Comparison of ENCODE assay signal across 2 cellular contexts in the genomic region with DNA sequence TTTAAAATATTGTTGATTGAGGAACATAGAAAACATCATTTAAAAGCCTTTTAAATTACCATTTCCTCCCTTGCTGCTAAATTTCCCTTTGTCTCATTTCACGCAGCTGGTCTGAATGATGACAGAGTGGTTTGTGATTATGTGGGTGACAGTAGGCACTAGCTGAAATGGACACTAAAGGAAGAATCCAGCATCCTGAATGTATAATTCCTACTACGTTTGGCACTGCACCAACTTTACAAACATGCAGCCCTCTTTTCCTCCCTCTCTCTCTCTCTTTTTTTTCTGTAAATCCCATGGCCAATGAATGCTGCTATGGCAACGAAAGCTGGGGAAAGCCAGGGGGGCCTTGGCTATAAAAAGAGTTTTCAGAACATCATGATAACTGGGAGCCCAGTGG.
TF ChIP-seq lines count a peak whose summit lies in the region.

No MANE protein-coding gene starts in this region.

TF ChIP-seq in GM23338, 12 proteins besides CTCF, POLR2A, EP300 and RAD21 (continued from another document):
- TF ChIP-seq, protein P1, sequence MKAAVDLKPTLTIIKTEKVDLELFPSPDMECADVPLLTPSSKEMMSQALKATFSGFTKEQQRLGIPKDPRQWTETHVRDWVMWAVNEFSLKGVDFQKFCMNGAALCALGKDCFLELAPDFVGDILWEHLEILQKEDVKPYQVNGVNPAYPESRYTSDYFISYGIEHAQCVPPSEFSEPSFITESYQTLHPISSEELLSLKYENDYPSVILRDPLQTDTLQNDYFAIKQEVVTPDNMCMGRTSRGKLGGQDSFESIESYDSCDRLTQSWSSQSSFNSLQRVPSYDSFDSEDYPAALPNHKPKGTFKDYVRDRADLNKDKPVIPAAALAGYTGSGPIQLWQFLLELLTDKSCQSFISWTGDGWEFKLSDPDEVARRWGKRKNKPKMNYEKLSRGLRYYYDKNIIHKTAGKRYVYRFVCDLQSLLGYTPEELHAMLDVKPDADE (IDR thresholded peaks at IDR 0.05), result no peak
- TF ChIP-seq POLR2AphosphoS5 (IDR thresholded peaks at IDR 0.05; ENCODE audit: low read depth) (no peak), CREB1 (CRISPR knock-in tag; IDR thresholded peaks at IDR 0.05; ENCODE audit: low read depth) (no peak), EZH2phosphoT487 (IDR thresholded peaks at IDR 0.05; ENCODE audit: unreplicated experiment) (no peak), ZNF114 (CRISPR knock-in tag; IDR thresholded peaks at IDR 0.05) (no peak), STAT1 (IDR thresholded peaks at IDR 0.05; ENCODE audit: unreplicated experiment) (no peak)
- TF ChIP-seq, protein P2, sequence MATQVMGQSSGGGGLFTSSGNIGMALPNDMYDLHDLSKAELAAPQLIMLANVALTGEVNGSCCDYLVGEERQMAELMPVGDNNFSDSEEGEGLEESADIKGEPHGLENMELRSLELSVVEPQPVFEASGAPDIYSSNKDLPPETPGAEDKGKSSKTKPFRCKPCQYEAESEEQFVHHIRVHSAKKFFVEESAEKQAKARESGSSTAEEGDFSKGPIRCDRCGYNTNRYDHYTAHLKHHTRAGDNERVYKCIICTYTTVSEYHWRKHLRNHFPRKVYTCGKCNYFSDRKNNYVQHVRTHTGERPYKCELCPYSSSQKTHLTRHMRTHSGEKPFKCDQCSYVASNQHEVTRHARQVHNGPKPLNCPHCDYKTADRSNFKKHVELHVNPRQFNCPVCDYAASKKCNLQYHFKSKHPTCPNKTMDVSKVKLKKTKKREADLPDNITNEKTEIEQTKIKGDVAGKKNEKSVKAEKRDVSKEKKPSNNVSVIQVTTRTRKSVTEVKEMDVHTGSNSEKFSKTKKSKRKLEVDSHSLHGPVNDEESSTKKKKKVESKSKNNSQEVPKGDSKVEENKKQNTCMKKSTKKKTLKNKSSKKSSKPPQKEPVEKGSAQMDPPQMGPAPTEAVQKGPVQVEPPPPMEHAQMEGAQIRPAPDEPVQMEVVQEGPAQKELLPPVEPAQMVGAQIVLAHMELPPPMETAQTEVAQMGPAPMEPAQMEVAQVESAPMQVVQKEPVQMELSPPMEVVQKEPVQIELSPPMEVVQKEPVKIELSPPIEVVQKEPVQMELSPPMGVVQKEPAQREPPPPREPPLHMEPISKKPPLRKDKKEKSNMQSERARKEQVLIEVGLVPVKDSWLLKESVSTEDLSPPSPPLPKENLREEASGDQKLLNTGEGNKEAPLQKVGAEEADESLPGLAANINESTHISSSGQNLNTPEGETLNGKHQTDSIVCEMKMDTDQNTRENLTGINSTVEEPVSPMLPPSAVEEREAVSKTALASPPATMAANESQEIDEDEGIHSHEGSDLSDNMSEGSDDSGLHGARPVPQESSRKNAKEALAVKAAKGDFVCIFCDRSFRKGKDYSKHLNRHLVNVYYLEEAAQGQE (IDR thresholded peaks at IDR 0.05; ENCODE audit: unreplicated experiment), result no peak
- TF ChIP-seq, protein P3, sequence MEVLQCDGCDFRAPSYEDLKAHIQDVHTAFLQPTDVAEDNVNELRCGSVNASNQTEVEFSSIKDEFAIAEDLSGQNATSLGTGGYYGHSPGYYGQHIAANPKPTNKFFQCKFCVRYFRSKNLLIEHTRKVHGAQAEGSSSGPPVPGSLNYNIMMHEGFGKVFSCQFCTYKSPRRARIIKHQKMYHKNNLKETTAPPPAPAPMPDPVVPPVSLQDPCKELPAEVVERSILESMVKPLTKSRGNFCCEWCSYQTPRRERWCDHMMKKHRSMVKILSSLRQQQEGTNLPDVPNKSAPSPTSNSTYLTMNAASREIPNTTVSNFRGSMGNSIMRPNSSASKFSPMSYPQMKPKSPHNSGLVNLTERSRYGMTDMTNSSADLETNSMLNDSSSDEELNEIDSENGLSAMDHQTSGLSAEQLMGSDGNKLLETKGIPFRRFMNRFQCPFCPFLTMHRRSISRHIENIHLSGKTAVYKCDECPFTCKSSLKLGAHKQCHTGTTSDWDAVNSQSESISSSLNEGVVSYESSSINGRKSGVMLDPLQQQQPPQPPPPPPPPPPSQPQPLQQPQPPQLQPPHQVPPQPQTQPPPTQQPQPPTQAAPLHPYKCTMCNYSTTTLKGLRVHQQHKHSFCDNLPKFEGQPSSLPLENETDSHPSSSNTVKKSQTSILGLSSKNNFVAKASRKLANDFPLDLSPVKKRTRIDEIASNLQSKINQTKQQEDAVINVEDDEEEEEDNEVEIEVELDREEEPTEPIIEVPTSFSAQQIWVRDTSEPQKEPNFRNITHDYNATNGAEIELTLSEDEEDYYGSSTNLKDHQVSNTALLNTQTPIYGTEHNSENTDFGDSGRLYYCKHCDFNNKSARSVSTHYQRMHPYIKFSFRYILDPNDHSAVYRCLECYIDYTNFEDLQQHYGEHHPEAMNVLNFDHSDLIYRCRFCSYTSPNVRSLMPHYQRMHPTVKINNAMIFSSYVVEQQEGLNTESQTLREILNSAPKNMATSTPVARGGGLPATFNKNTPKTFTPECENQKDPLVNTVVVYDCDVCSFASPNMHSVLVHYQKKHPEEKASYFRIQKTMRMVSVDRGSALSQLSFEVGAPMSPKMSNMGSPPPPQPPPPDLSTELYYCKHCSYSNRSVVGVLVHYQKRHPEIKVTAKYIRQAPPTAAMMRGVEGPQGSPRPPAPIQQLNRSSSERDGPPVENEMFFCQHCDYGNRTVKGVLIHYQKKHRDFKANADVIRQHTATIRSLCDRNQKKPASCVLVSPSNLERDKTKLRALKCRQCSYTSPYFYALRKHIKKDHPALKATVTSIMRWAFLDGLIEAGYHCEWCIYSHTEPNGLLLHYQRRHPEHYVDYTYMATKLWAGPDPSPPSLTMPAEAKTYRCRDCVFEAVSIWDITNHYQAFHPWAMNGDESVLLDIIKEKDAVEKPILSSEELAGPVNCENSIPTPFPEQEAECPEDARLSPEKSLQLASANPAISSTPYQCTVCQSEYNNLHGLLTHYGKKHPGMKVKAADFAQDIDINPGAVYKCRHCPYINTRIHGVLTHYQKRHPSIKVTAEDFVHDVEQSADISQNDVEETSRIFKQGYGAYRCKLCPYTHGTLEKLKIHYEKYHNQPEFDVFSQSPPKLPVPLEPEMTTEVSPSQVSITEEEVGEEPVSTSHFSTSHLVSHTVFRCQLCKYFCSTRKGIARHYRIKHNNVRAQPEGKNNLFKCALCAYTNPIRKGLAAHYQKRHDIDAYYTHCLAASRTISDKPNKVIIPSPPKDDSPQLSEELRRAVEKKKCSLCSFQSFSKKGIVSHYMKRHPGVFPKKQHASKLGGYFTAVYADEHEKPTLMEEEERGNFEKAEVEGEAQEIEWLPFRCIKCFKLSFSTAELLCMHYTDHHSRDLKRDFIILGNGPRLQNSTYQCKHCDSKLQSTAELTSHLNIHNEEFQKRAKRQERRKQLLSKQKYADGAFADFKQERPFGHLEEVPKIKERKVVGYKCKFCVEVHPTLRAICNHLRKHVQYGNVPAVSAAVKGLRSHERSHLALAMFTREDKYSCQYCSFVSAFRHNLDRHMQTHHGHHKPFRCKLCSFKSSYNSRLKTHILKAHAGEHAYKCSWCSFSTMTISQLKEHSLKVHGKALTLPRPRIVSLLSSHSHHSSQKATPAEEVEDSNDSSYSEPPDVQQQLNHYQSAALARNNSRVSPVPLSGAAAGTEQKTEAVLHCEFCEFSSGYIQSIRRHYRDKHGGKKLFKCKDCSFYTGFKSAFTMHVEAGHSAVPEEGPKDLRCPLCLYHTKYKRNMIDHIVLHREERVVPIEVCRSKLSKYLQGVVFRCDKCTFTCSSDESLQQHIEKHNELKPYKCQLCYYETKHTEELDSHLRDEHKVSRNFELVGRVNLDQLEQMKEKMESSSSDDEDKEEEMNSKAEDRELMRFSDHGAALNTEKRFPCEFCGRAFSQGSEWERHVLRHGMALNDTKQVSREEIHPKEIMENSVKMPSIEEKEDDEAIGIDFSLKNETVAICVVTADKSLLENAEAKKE (CRISPR knock-in tag; IDR thresholded peaks at IDR 0.05), result no peak

TF ChIP-seq in WTC11, 78 proteins besides CTCF, POLR2A, EP300 and RAD21 (continued from another document):
- TF ChIP-seq, protein P4, sequence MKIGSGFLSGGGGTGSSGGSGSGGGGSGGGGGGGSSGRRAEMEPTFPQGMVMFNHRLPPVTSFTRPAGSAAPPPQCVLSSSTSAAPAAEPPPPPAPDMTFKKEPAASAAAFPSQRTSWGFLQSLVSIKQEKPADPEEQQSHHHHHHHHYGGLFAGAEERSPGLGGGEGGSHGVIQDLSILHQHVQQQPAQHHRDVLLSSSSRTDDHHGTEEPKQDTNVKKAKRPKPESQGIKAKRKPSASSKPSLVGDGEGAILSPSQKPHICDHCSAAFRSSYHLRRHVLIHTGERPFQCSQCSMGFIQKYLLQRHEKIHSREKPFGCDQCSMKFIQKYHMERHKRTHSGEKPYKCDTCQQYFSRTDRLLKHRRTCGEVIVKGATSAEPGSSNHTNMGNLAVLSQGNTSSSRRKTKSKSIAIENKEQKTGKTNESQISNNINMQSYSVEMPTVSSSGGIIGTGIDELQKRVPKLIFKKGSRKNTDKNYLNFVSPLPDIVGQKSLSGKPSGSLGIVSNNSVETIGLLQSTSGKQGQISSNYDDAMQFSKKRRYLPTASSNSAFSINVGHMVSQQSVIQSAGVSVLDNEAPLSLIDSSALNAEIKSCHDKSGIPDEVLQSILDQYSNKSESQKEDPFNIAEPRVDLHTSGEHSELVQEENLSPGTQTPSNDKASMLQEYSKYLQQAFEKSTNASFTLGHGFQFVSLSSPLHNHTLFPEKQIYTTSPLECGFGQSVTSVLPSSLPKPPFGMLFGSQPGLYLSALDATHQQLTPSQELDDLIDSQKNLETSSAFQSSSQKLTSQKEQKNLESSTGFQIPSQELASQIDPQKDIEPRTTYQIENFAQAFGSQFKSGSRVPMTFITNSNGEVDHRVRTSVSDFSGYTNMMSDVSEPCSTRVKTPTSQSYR (CRISPR knock-in tag; IDR thresholded peaks at IDR 0.05), result no peak
